Comparison of ENCODE assay signal across 14 cellular contexts in the genomic region with DNA sequence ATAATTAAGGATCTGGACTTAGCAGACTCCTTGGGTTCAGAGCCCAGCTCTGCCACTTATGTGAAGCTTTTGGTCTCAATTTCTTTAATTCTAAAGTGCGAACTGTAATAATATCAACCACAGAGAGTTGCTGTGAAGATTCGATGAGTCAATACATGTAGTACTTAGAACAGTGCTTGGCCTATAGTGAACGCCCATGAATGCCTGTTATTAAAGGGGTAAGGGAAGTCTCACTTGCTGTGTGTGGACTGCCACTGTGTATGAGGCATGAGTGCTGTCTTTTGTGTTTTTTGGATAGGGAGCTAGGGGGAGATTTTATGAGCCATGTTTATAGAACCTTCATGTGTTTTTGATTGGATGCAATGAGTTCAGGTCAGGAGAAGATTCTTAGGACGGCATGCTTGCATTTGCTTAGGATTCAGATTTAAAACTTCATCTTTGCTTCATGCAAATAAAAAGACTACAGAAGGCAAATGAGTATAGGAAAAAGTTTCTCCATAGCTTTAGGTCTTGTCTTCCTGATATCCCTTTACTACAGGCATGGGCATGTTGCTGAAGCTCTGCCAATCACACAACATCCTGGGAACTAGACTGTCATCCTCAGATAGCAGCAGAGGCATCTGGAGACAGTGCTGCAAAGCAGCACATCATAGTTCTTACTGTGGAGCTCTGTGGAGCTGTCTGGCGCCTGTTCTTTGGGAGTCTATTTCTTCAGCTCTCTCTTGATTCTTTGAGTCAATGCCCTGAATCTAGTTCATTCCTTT. TPM values are rescaled to one million over a fixed set of nuclear protein-coding genes. Genes with fewer than 3 reads are reported as not detected.
DNase-seq lines count a peak whose midpoint lies in the region; ATAC-seq and TF ChIP-seq lines count a peak whose summit lies in the region.
"Had no signal": no experiment of that assay in that cellular context is flagged by ENCODE, and none has a peak within 500 bp of the region (broad histone marks: within the 10 kb centered on the region; RNA-seq: fewer than 3 reads in every experiment).

No MANE protein-coding gene starts in this region.

- DNase-seq in stimulated activated naive CD8-positive, alpha-beta T cell treated with anti-CD3 and anti-CD28 coated beads, Interleukin-15, amount 100 ng/mL, for 72 hours: no peak
- DNase-seq in stimulated activated naive CD8-positive, alpha-beta T cell treated with anti-CD3 and anti-CD28 coated beads, Interleukin-15, Interleukin-2, amounts not matched to agents 100 U/mL and 50 U/mL, for 24 hours: no peak
- DNase-seq in Panc1 (ENCODE audit: low read depth, low spot score) (no peak), epithelial cell of esophagus (ENCODE audit: low read depth) (peak; percentile 86), upper lobe of right lung (no peak)
- no peak for DNase-seq in stimulated activated effector memory CD8-positive, alpha-beta T cell treated with anti-CD3 and anti-CD28 coated beads, Interleukin-12 subunit alpha, Interleukin-12 subunit beta, amount 100 ng/mL, for 72 hours (ENCODE audit: low spot score in 2 of 2)
- no peak for DNase-seq in activated CD8-positive, alpha-beta memory T cell treated with anti-CD3 and anti-CD28 coated beads, Interleukin-2, amount 50 U/mL, for 4 hours
- DNase-seq: CD4-positive, CD25-positive, alpha-beta regulatory T cell; Karpas-422; NCI-H1436 treated with DMSO at 0.1 percent for 48 hours; NCI-H2107; NCI-H446; NCI-H748 treated with DMSO at 0.1 percent for 48 hours had no signal

- H3K9me3 Mint-ChIP-seq in stimulated activated naive CD8-positive, alpha-beta T cell treated with anti-CD3 and anti-CD28 coated beads, Interleukin-15, amount 100 ng/mL, for 72 hours: no peaks in the 10 kb centered on the region
- no peaks in the 10 kb centered on the region for H3K9me3 Mint-ChIP-seq in stimulated activated effector memory CD8-positive, alpha-beta T cell treated with anti-CD3 and anti-CD28 coated beads, Interleukin-12 subunit alpha, Interleukin-12 subunit beta, amount 100 ng/mL, for 72 hours

- H3K4me3 ChIP-seq in Panc1 (ENCODE audit: low read depth in 2 of 2, low read length in 2 of 2): no peak overlapping the region
- no peak overlapping the region for H3K4me3 ChIP-seq in epithelial cell of esophagus (ENCODE audit: low read length)
- no peak overlapping the region for H3K4me3 ChIP-seq in upper lobe of right lung

- no peak overlapping the region for H3K4me3 Mint-ChIP-seq in stimulated activated naive CD8-positive, alpha-beta T cell treated with anti-CD3 and anti-CD28 coated beads, Interleukin-15, amount 100 ng/mL, for 72 hours
- no peak overlapping the region for H3K4me3 Mint-ChIP-seq in stimulated activated effector memory CD8-positive, alpha-beta T cell treated with anti-CD3 and anti-CD28 coated beads, Interleukin-12 subunit alpha, Interleukin-12 subunit beta, amount 100 ng/mL, for 72 hours
- H3K4me3 Mint-ChIP-seq: CD4-positive, CD25-positive, alpha-beta regulatory T cell had no signal

- no peaks in the 10 kb centered on the region for H3K27me3 Mint-ChIP-seq in stimulated activated naive CD8-positive, alpha-beta T cell treated with anti-CD3 and anti-CD28 coated beads, Interleukin-15, amount 100 ng/mL, for 72 hours

- POLR2A ChIA-PET in Panc1 (lab: Charles Lee): no interaction called here

- BruUV-seq in Panc1 (replicated peaks; lab: Mats Ljungman, UMichigan): no TSS peak

- peaks cover 19% of the 10 kb centered on the region for H3K4me1 ChIP-seq in Panc1 (ENCODE audit: control insufficient read depth, insufficient read depth, low read length)
- H3K4me1 ChIP-seq in upper lobe of right lung: no peaks in the 10 kb centered on the region

- no peaks in the 10 kb centered on the region for H3K4me1 Mint-ChIP-seq in stimulated activated naive CD8-positive, alpha-beta T cell treated with anti-CD3 and anti-CD28 coated beads, Interleukin-15, amount 100 ng/mL, for 72 hours
- no peaks in the 10 kb centered on the region for H3K4me1 Mint-ChIP-seq in stimulated activated effector memory CD8-positive, alpha-beta T cell treated with anti-CD3 and anti-CD28 coated beads, Interleukin-12 subunit alpha, Interleukin-12 subunit beta, amount 100 ng/mL, for 72 hours

- CTCF ChIA-PET in Panc1 (lab: Charles Lee): no interaction called here

- no peaks in the 10 kb centered on the region for H3K9me3 ChIP-seq in Panc1 (ENCODE audit: control insufficient read depth, insufficient read depth, low read depth, low read length)
- H3K9me3 ChIP-seq in upper lobe of right lung: no peaks in the 10 kb centered on the region

- no peak for TF ChIP-seq CTCF in Panc1 (IDR thresholded peaks at IDR 0.05)
- TF ChIP-seq CTCF in epithelial cell of esophagus (IDR thresholded peaks at IDR 0.05; ENCODE audit: insufficient read depth, low read depth, low read length, missing control alignments): no peak
- TF ChIP-seq CTCF in upper lobe of right lung (IDR thresholded peaks at IDR 0.05): no peak

- intact Hi-C loops in Panc1 (cut with micrococcal nuclease; ENCODE audit: unreplicated experiment): no loop called here
- intact Hi-C loops in upper lobe of right lung (cut with DNase I): no loop called here

- H3K27ac ChIP-seq in Panc1 (ENCODE audit: low read length) (no peak overlapping the region), upper lobe of right lung (no peak overlapping the region)

- ATAC-seq in stimulated activated naive CD8-positive, alpha-beta T cell treated with anti-CD3 and anti-CD28 coated beads, Interleukin-15, amount 100 ng/mL, for 72 hours: peak; percentile 49
- ATAC-seq in stimulated activated naive CD8-positive, alpha-beta T cell treated with anti-CD3 and anti-CD28 coated beads, Interleukin-15, Interleukin-2, amounts not matched to agents 100 U/mL and 50 U/mL, for 24 hours: no peak
- ATAC-seq in Panc1: peak; percentile 64; the same call in 1 of the 2 replicates
- ATAC-seq in stimulated activated effector memory CD8-positive, alpha-beta T cell treated with anti-CD3 and anti-CD28 coated beads, Interleukin-12 subunit alpha, Interleukin-12 subunit beta, amount 100 ng/mL, for 72 hours: peak; percentile 62
- ATAC-seq in HG02759 (IDR thresholded peaks at IDR 0.05; ENCODE audit: unreplicated experiment): no peak
- ATAC-seq in upper lobe of right lung: no peak

- H3K36me3 ChIP-seq in Panc1 (ENCODE audit: control insufficient read depth, insufficient read depth, low read length): no peaks in the 10 kb centered on the region
- no peaks in the 10 kb centered on the region for H3K36me3 ChIP-seq in upper lobe of right lung

- H3K27ac Mint-ChIP-seq in stimulated activated naive CD8-positive, alpha-beta T cell treated with anti-CD3 and anti-CD28 coated beads, Interleukin-15, amount 100 ng/mL, for 72 hours: no peak overlapping the region
- no peak overlapping the region for H3K27ac Mint-ChIP-seq in stimulated activated effector memory CD8-positive, alpha-beta T cell treated with anti-CD3 and anti-CD28 coated beads, Interleukin-12 subunit alpha, Interleukin-12 subunit beta, amount 100 ng/mL, for 72 hours

- in situ Hi-C loops in Panc1 (cut with HindIII; ENCODE audit: low pct_unique_long_range_greater_than_20kb, low sequenced_read_pairs): no loop called here

- H3K36me3 Mint-ChIP-seq in stimulated activated effector memory CD8-positive, alpha-beta T cell treated with anti-CD3 and anti-CD28 coated beads, Interleukin-12 subunit alpha, Interleukin-12 subunit beta, amount 100 ng/mL, for 72 hours: no peaks in the 10 kb centered on the region
- H3K36me3 Mint-ChIP-seq: CD4-positive, CD25-positive, alpha-beta regulatory T cell had no signal

- H3K27me3 ChIP-seq in Panc1 (ENCODE audit: control insufficient read depth, insufficient read depth, low read length): no peaks in the 10 kb centered on the region
- H3K27me3 ChIP-seq in upper lobe of right lung: no peaks in the 10 kb centered on the region

RNA-seq across cellular contexts. Expression of a gene that starts 50.0 kb away (rescaled TPM):
- total RNA-seq in Panc1 (2021; ENCODE audit: unreplicated experiment): 36.1 TPM
- 23.3 TPM for polyA plus RNA-seq in Panc1 (2012; ENCODE audit: insufficient read length)
- total RNA-seq in upper lobe of right lung: 26.0 TPM

Comparison
In these comparisons a context has a peak if more than half of its experiments do, and no peak if none do; other contexts are left out.
1. ATAC-seq: peak in stimulated activated naive CD8-positive, alpha-beta T cell treated with anti-CD3 and anti-CD28 coated beads, Interleukin-15, amount 100 ng/mL, for 72 hours (single experiment), Panc1 (single experiment) and stimulated activated effector memory CD8-positive, alpha-beta T cell treated with anti-CD3 and anti-CD28 coated beads, Interleukin-12 subunit alpha, Interleukin-12 subunit beta, amount 100 ng/mL, for 72 hours (single experiment); none in stimulated activated naive CD8-positive, alpha-beta T cell treated with anti-CD3 and anti-CD28 coated beads, Interleukin-15, Interleukin-2, amounts not matched to agents 100 U/mL and 50 U/mL, for 24 hours (single experiment), HG02759 (single experiment) and upper lobe of right lung (single experiment).